ENCODE assay signal across 12 cellular contexts in the genomic region with DNA sequence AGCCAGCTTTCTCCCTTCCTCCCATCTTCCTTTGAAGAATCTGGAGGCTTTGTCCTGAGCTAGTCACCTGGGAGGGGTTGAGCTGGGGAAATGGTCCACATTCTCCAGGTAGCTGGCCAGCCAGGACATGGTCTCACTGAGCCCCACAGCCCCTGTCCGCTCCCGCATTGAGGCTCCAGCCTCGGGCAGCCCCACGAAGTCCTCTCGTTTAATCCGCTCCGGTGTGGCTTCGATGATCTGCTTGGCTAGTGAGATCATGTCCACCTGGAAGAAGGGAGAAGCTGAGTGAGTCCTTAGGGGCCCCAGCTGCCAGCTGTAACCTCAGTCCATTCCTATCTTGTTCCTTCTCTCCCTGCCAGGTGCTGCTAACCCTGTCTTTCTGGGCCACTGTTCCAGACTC. TPM values are rescaled to one million over a fixed set of nuclear protein-coding genes. Genes with fewer than 3 reads are reported as not detected.
DNase-seq lines count a peak whose midpoint lies in the region; ATAC-seq and TF ChIP-seq lines count a peak whose summit lies in the region.
"Had no signal": no experiment of that assay in that cellular context is flagged by ENCODE, and none has a peak within 500 bp of the region (broad histone marks: within the 10 kb centered on the region; RNA-seq: fewer than 3 reads in every experiment).

No MANE protein-coding gene starts in this region.

- H3K4me2 ChIP-seq in PC-9: peak overlapping the region; percentile 87
- H3K4me2 ChIP-seq: KMS-11 had no signal

- H3K9me3 Mint-ChIP-seq in CD4-positive, alpha-beta T cell: no peaks in the 10 kb centered on the region
- peaks cover 10% of the 10 kb centered on the region for H3K9me3 Mint-ChIP-seq in WTC11
- H3K9me3 Mint-ChIP-seq: effector memory CD8-positive, alpha-beta T cell had no signal

- H3K27me3 Mint-ChIP-seq in CD4-positive, alpha-beta T cell: no peaks in the 10 kb centered on the region
- H3K27me3 Mint-ChIP-seq in WTC11 (ENCODE audit: low read depth): peaks cover 40% of the 10 kb centered on the region
- H3K27me3 Mint-ChIP-seq: effector memory CD8-positive, alpha-beta T cell had no signal

- no peaks in the 10 kb centered on the region for H4K20me1 ChIP-seq in PC-9 (ENCODE audit: insufficient read depth)

- intact Hi-C loops in CD4-positive, alpha-beta T cell (cut with DNase I, micrococcal nuclease): no loop called here
- intact Hi-C loops in PC-9 (cut with micrococcal nuclease; ENCODE audit: unreplicated experiment) (no loop called here), sigmoid colon (cut with DNase I) (loop anchor here (1.0 kb wide), 1 partner anchor 8 kb away; no protein-coding TSS in a partner anchor)

- H3K9me3 ChIP-seq in CD4-positive, alpha-beta T cell (ENCODE audit: control insufficient read depth, low read length): no peaks in the 10 kb centered on the region
- no peaks in the 10 kb centered on the region for H3K9me3 ChIP-seq in PC-9 (ENCODE audit: insufficient read depth, low read depth)
- no peaks in the 10 kb centered on the region for H3K9me3 ChIP-seq in gastroesophageal sphincter
- no peaks in the 10 kb centered on the region for H3K9me3 ChIP-seq in sigmoid colon

- H3K36me3 ChIP-seq in PC-9 (ENCODE audit: low read depth) (no peaks in the 10 kb centered on the region; the same call in 1 of the 2 replicates), gastroesophageal sphincter (peaks cover 0 to 52% of the 10 kb centered on the region in 2 donors), sigmoid colon (peaks cover 16 to 42% (median 28%) of the 10 kb centered on the region in 4 donors)

- DNase-seq in CD4-positive, alpha-beta T cell: no peak
- DNase-seq in PC-9: no peak
- DNase-seq in sigmoid colon: peak; percentile 63
- no peak for DNase-seq in WTC11 (ENCODE audit: low spot score)
- DNase-seq in NCI-H2081 (lab: John Stamatoyannopoulos, UW): no peak
- DNase-seq in HuH-7.5 (ENCODE audit: low spot score): no peak
- DNase-seq: COR-L47; effector memory CD8-positive, alpha-beta T cell had no signal

- TF ChIP-seq POLR2A in gastroesophageal sphincter (IDR thresholded peaks at IDR 0.05) (no peak), sigmoid colon (IDR thresholded peaks at IDR 0.05) (no peak)

- peaks cover 45% of the 10 kb centered on the region for H3K79me2 ChIP-seq in PC-9 (ENCODE audit: low read depth)

- TF ChIP-seq CTCF in CD4-positive, alpha-beta T cell (IDR thresholded peaks at IDR 0.05): no peak
- TF ChIP-seq CTCF in PC-9 (conservative IDR thresholded peaks at IDR 0.05): no peak
- TF ChIP-seq CTCF in gastroesophageal sphincter (IDR thresholded peaks at IDR 0.05): no peak
- TF ChIP-seq CTCF in sigmoid colon (IDR thresholded peaks at IDR 0.05): no peak
- no peak for TF ChIP-seq CTCF in WTC11 (IDR thresholded peaks at IDR 0.05)

- no peak overlapping the region for H2AFZ ChIP-seq in PC-9

- H3K36me3 Mint-ChIP-seq in CD4-positive, alpha-beta T cell (ENCODE audit: low read depth): peaks cover 52% of the 10 kb centered on the region
- H3K36me3 Mint-ChIP-seq in WTC11: peaks cover 16% of the 10 kb centered on the region

- no TSS peak for BruUV-seq in PC-9 (replicated peaks; lab: Mats Ljungman, UMichigan)

- peaks cover 13% of the 10 kb centered on the region for H3K4me1 Mint-ChIP-seq in CD4-positive, alpha-beta T cell (ENCODE audit: low read depth)
- H3K4me1 Mint-ChIP-seq in WTC11: peaks cover 31% of the 10 kb centered on the region

- H3K4me1 ChIP-seq in PC-9 (replicated peaks; ENCODE audit: insufficient read depth) (peaks cover 25% of the 10 kb centered on the region), gastroesophageal sphincter (peaks cover 3 to 78% (median 33%) of the 10 kb centered on the region in 3 donors), sigmoid colon (peaks cover 0 to 49% (median 45%) of the 10 kb centered on the region in 4 donors)

- H3K4me3 ChIP-seq in PC-9 (no peak overlapping the region; the same call in 1 of the 2 replicates), gastroesophageal sphincter (no peak overlapping the region), sigmoid colon (no peak overlapping the region)

- H3F3A ChIP-seq in PC-9 (ENCODE audit: insufficient read depth, low read depth): peaks cover 45% of the 10 kb centered on the region

- H3K9me2 ChIP-seq in PC-9 (ENCODE audit: insufficient read depth): no peaks in the 10 kb centered on the region

- TF ChIP-seq EP300 in gastroesophageal sphincter (IDR thresholded peaks at IDR 0.05) (no peak), sigmoid colon (IDR thresholded peaks at IDR 0.05) (no peak)

- 60% methylated on average over 1 of the region's 8 CpGs; no CpG with 5 or more reads in 1 of the 2 donors for WGBS in gastroesophageal sphincter (ENCODE audit: low coverage in 1 of 2), 2 donors
- WGBS in sigmoid colon, 2 donors: 95 to 96% methylated on average over 8 of the region's 8 CpGs

- CTCF ChIA-PET in CD4-positive, alpha-beta T cell (lab: Charles Lee): interaction anchor here (2.4 kb wide), 1 partner anchor 61 kb away, joined by 9 read pairs; no protein-coding TSS in a partner anchor
- CTCF ChIA-PET in PC-9 (lab: Charles Lee) (no interaction called here), WTC11 (lab: Charles Lee) (interaction anchor here (1.2 to 3.2 kb wide), 3 partner anchors 10 to 61 kb away, joined by 6 to 14 read pairs (median 7); partner anchors contain the start of gene CAMTA2)

- ATAC-seq in CD4-positive, alpha-beta T cell (ENCODE audit: poor library complexity): no peak
- ATAC-seq in gastroesophageal sphincter: no peak
- no peak for ATAC-seq in WTC11
- ATAC-seq: activated CD4-positive, CD25-positive, alpha-beta regulatory T cell treated with anti-CD3 and anti-CD28 coated beads, Interleukin-2, amount 50 U/mL, for 24 hours; effector memory CD8-positive, alpha-beta T cell; sciatic nerve had no signal

- no peaks in the 10 kb centered on the region for H3K27me3 ChIP-seq in CD4-positive, alpha-beta T cell (ENCODE audit: control insufficient read depth, insufficient read depth, low read length)
- H3K27me3 ChIP-seq in PC-9 (ENCODE audit: insufficient read depth, low read depth) (no peaks in the 10 kb centered on the region), gastroesophageal sphincter (no peaks in the 10 kb centered on the region), sigmoid colon (no peaks in the 10 kb centered on the region)

- no peak overlapping the region for H3K27ac ChIP-seq in CD4-positive, alpha-beta T cell (ENCODE audit: low read depth, low read length)
- H3K27ac ChIP-seq in PC-9 (peak overlapping the region; percentile 95), gastroesophageal sphincter (peak overlapping the region in 3 of 4 donors; percentile 94 to 95 (median 95)), sigmoid colon (peak overlapping the region; percentile 91 to 97 (median 95))
- H3K27ac ChIP-seq: KMS-11 had no signal

- POLR2A ChIA-PET in CD4-positive, alpha-beta T cell (lab: Charles Lee): interaction anchor here (0.9 to 9.8 kb wide), 3 partner anchors 16 to 30 kb away, joined by 3 to 350 read pairs (median 195); partner anchors contain the start of genes ENO3, PFN1, RNF167 and SLC25A11
- POLR2A ChIA-PET in PC-9 (lab: Charles Lee; ENCODE audit: unreplicated experiment) (no interaction called here), WTC11 (lab: Charles Lee) (interaction anchor here (0.6 to 4.8 kb wide), 2 partner anchors 23 to 106 kb away, joined by 3 to 45 read pairs; partner anchors contain the start of gene PFN1)

- peak overlapping the region; percentile 40 for H3K4me3 Mint-ChIP-seq in CD4-positive, alpha-beta T cell
- H3K4me3 Mint-ChIP-seq in WTC11: no peak overlapping the region

- H3K27ac Mint-ChIP-seq in CD4-positive, alpha-beta T cell: peak overlapping the region; percentile 0
- no peak overlapping the region for H3K27ac Mint-ChIP-seq in WTC11

TF ChIP-seq in WTC11, 78 proteins besides CTCF, POLR2A, EP300 and RAD21 (continues in another document):
- TF ChIP-seq ATF3 (CRISPR knock-in tag; conservative IDR thresholded peaks at IDR 0.05) (no peak), GTF2I (CRISPR knock-in tag; conservative IDR thresholded peaks at IDR 0.05) (no peak), ZNF317 (CRISPR knock-in tag; IDR thresholded peaks at IDR 0.05; ENCODE audit: borderline replicate concordance, low read depth) (no peak), SMAD3 (CRISPR knock-in tag; IDR thresholded peaks at IDR 0.05; ENCODE audit: borderline replicate concordance) (no peak), ZNF232 (CRISPR knock-in tag; IDR thresholded peaks at IDR 0.05) (no peak), NFYB (CRISPR knock-in tag; conservative IDR thresholded peaks at IDR 0.05; ENCODE audit: low read depth) (no peak)

RNA-seq across cellular contexts. Expression of gene SPAG7, which starts 2.7 kb away (rescaled TPM):
- total RNA-seq in CD4-positive, alpha-beta T cell: 10 to 100 TPM; 30.2 to 30.9 TPM
- total RNA-seq in PC-9 (2021) (40.3 and 40.4 TPM in 2 replicates), gastroesophageal sphincter (10 to 100 TPM; 35.1 to 77.5 (median 55.2) TPM), sigmoid colon (10 to 100 TPM; 42.6 to 84.5 (median 72.3) TPM), WTC11 (2021) (97.3 to 103 TPM (median 101 TPM) in 3 replicates)
- polyA plus RNA-seq in sigmoid colon: 10 to 100 TPM; 67.8 to 79.3 (median 73.9) TPM

RNA-seq across cellular contexts. Expression of gene CAMTA2, which starts 17.2 kb away (rescaled TPM):
- 10 to 100 TPM; 41.6 to 51.3 TPM for total RNA-seq in CD4-positive, alpha-beta T cell
- total RNA-seq in PC-9 (2021): 49.2 and 51.1 TPM in 2 replicates
- 10 to 100 TPM; 16.7 to 50.0 (median 26.1) TPM for total RNA-seq in gastroesophageal sphincter
- total RNA-seq in sigmoid colon: 10 to 100 TPM in 3 of 4 donors, 1 to 10 TPM in 1; 9.9 to 24.6 (median 21.7) TPM
- polyA plus RNA-seq in sigmoid colon: 10 to 100 TPM; 35.1 to 64.5 (median 42.0) TPM
- 9.2 to 14.2 TPM (median 12.3 TPM) in 3 replicates for total RNA-seq in WTC11 (2021)

RNA-seq across cellular contexts. Expression of gene ENO3, which starts 19.4 kb away (rescaled TPM):
- total RNA-seq in CD4-positive, alpha-beta T cell: 10 to 100 TPM; 17.2 to 20.5 TPM
- total RNA-seq in PC-9 (2021): 29.0 and 37.2 TPM in 2 replicates
- 10 to 100 TPM in 2 of 4 donors, 1 to 10 TPM in 2; 1.5 to 16.2 (median 7.6) TPM for total RNA-seq in gastroesophageal sphincter
- 1 to 10 TPM; 2.5 to 9.1 (median 5.1) TPM for total RNA-seq in sigmoid colon
- 10 to 100 TPM in 1 of 3 donors, 1 to 10 TPM in 1, under 1 TPM in 1; 0.69 to 10.3 (median 5.4) TPM for polyA plus RNA-seq in sigmoid colon
- total RNA-seq in WTC11 (2021): 30.9 to 40.3 TPM (median 37.7 TPM) in 3 replicates

RNA-seq across cellular contexts. Expression of gene PFN1, which starts 21.9 kb away (rescaled TPM):
- total RNA-seq in CD4-positive, alpha-beta T cell: 100 to 1,000 TPM; 349 to 362 TPM
- total RNA-seq in PC-9 (2021) (1,101 and 1,459 TPM in 2 replicates), gastroesophageal sphincter (1,000 to 10,000 TPM in 2 of 4 donors, 100 to 1,000 TPM in 2; 920 to 1,441 (median 1,060) TPM), sigmoid colon (1,000 to 10,000 TPM in 1 of 4 donors, 100 to 1,000 TPM in 3; 690 to 1,141 (median 828) TPM), WTC11 (2021) (1,289 to 1,315 TPM (median 1,307 TPM) in 3 replicates)
- 1,000 to 10,000 TPM in 1 of 3 donors, 100 to 1,000 TPM in 2; 853 to 1,404 (median 948) TPM for polyA plus RNA-seq in sigmoid colon

RNA-seq across cellular contexts. Expression of gene INCA1, which starts 27.0 kb away (rescaled TPM):
- total RNA-seq in CD4-positive, alpha-beta T cell: under 1 TPM in 1 of 2 experiments, not detected in 1; 0.19 TPM
- total RNA-seq in PC-9 (2021) (2.9 and 3.7 TPM in 2 replicates), gastroesophageal sphincter (1 to 10 TPM in 2 of 4 donors, under 1 TPM in 1, not detected in 1; 0.93 to 4.4 (median 3.8) TPM), sigmoid colon (1 to 10 TPM in 2 of 4 donors, under 1 TPM in 2; 0.36 to 3.0 (median 1.5) TPM), WTC11 (2021) (0.61 to 1.1 TPM (median 1.1 TPM) in 3 replicates)
- 1 to 10 TPM; 2.2 to 3.6 (median 2.3) TPM for polyA plus RNA-seq in sigmoid colon
